3 cellular contexts compared by ENCODE assay signal in genomic region chr17:2361361-2361760, GRCh38.
TF ChIP-seq lines count a peak whose summit lies in the region.

No MANE protein-coding gene starts in this region.

TF ChIP-seq in SK-N-SH, 30 proteins besides CTCF, POLR2A, EP300 and RAD21 (continues in another document):
- TF ChIP-seq JUND (IDR thresholded peaks at IDR 0.05) (no peak), FOXM1 (IDR thresholded peaks at IDR 0.05; ENCODE audit: low read depth) (no peak), GABPA (IDR thresholded peaks at IDR 0.05; ENCODE audit: low read depth) (no peak), ELF1 (IDR thresholded peaks at IDR 0.05) (no peak), TEAD4 (IDR thresholded peaks at IDR 0.05; ENCODE audit: borderline replicate concordance, insufficient read depth) (no peak), FOXJ3 (CRISPR knock-in tag; IDR thresholded peaks at IDR 0.05) (no peak), REST (IDR thresholded peaks at IDR 0.05; ENCODE audit: low read depth, low read length) (no peak), ZBTB33 (IDR thresholded peaks at IDR 0.05; ENCODE audit: borderline replicate concordance, low read depth) (no peak), NFIC (IDR thresholded peaks at IDR 0.05; ENCODE audit: borderline replicate concordance) (no peak), SIN3A (IDR thresholded peaks at IDR 0.05; ENCODE audit: borderline replicate concordance, low read depth, low read length) (no peak), SMC3 (IDR thresholded peaks at IDR 0.05; ENCODE audit: low read depth, low read length) (no peak), RFX5 (IDR thresholded peaks at IDR 0.05; ENCODE audit: low read length) (no peak), MXI1 (IDR thresholded peaks at IDR 0.05; ENCODE audit: low read depth, low read length) (no peak), RXRA (IDR thresholded peaks at IDR 0.05; ENCODE audit: borderline replicate concordance, low read depth) (no peak), PBX3 (IDR thresholded peaks at IDR 0.05) (no peak), MEF2A (IDR thresholded peaks at IDR 0.05; ENCODE audit: borderline replicate concordance, low read depth) (no peak)

TF ChIP-seq in SK-N-SH treated with all-trans-retinoic acid at 6 μM for 48 hours, 23 proteins besides CTCF, POLR2A, EP300 and RAD21:
- TF ChIP-seq ZFP3 (CRISPR knock-in tag; IDR thresholded peaks at IDR 0.05) (no peak), CSDC2 (CRISPR knock-in tag; IDR thresholded peaks at IDR 0.05) (no peak), PATZ1 (CRISPR knock-in tag; IDR thresholded peaks at IDR 0.05; ENCODE audit: borderline replicate concordance) (no peak), ISL1 (CRISPR knock-in tag; IDR thresholded peaks at IDR 0.05) (no peak), ESRRG (CRISPR knock-in tag; IDR thresholded peaks at IDR 0.05) (no peak), ZNF565 (CRISPR knock-in tag; conservative IDR thresholded peaks at IDR 0.05; ENCODE audit: low read depth) (no peak), TSHZ2 (CRISPR knock-in tag; IDR thresholded peaks at IDR 0.05) (no peak)

TF ChIP-seq in IMR-90, 13 proteins besides CTCF, POLR2A, EP300 and RAD21:
- TF ChIP-seq ELK1 (IDR thresholded peaks at IDR 0.05; ENCODE audit: borderline replicate concordance, low read depth, low read length), result no peak
- TF ChIP-seq CHD1 (IDR thresholded peaks at IDR 0.05; ENCODE audit: low read depth, low read length), result no peak
- TF ChIP-seq RCOR1 (IDR thresholded peaks at IDR 0.05; ENCODE audit: insufficient replicate concordance, low read length), result no peak
